9 cellular contexts compared by ENCODE assay signal in the genomic region with DNA sequence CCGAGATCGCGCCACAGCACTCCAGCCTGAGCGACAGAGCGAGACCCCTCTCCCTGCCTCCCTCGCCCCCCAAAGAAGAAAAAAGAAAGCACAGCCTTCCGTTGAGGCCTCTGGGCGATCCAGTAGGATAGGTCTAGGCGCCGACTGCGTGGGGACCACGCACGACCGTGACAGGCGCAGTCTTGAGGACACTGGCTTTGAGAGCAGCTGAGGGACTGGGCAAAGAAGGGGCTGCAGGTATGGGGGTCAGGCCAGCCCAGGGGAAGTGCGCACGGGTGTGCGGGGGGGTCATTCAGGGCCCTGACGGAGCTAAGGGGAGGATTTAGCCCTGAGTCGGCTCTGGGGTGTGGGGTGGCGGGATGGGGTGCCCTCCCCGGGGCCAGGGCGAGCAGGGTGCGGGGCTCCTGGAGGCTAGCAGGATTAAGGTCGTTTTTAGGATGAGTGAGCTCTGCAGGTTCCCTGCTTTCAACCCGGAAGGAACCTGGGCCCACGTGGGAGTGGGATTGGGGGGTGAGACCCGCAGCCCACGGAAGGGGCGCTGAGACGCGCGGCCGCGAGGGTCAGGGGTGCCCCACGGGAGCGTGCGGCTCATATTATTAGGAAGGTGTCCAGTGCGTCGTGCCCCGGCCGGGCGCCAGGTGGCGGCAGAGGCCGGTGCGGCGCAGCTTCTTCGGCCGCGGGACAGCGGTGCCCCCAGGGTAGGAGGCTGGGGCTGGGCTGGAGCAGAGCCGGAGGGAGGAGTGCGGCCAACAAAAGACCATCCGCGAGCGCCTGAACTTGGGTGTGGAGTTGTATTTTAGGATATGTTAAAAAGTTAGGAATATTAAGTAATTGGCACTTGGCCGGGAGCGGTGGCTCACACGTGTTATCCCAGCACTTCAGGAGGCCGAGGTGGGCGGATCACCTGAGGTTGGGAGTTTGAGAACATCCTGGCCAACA. TPM values are rescaled to one million over a fixed set of nuclear protein-coding genes. Genes with fewer than 3 reads are reported as not detected.
DNase-seq lines count a peak whose midpoint lies in the region; ATAC-seq and TF ChIP-seq lines count a peak whose summit lies in the region.
"Had no signal": no experiment of that assay in that cellular context is flagged by ENCODE, and none has a peak within 500 bp of the region (broad histone marks: within the 10 kb centered on the region; RNA-seq: fewer than 3 reads in every experiment).

No MANE protein-coding gene starts in this region.

- H3K27ac ChIP-seq in lower lobe of right lung = no peak overlapping the region

- intact Hi-C loops in activated CD4-positive, alpha-beta T cell treated with anti-CD3 and anti-CD28 coated beads for 36 hours (cut with DNase I, micrococcal nuclease) = loop anchor here (1.0 to 5.0 kb wide), 8 partner anchors 19 to 900 kb away; a partner anchor contains a TSS
- intact Hi-C loops in lower lobe of right lung (cut with DNase I) = no loop called here

- peaks cover 14% of the 10 kb centered on the region for H3K27me3 ChIP-seq in lower lobe of right lung (ENCODE audit: low read depth)

- ATAC-seq in GM18519 (IDR thresholded peaks at IDR 0.05; ENCODE audit: low FRiP score, unreplicated experiment) = peak; percentile 96
- ATAC-seq in HG02943 (IDR thresholded peaks at IDR 0.05; ENCODE audit: low read depth, unreplicated experiment) = peak; percentile 92
- ATAC-seq in activated CD4-positive, alpha-beta T cell treated with anti-CD3 and anti-CD28 coated beads for 36 hours = peak; percentile 82
- ATAC-seq in lower lobe of right lung = peak; percentile 96 to 98
- ATAC-seq in stimulated activated memory B cell treated with anti-CD40 and anti-IgM and Interleukin-4, amounts not matched to agents 10 μg/mL and 1 μg/mL and 100 μg/mL, for 72 hours = peak; percentile 92

- peaks cover 4% of the 10 kb centered on the region for H3K27me3 Mint-ChIP-seq in activated CD4-positive, alpha-beta T cell treated with anti-CD3 and anti-CD28 coated beads for 36 hours
- H3K27me3 Mint-ChIP-seq in stimulated activated memory B cell treated with anti-CD40 and anti-IgM and Interleukin-4, amounts not matched to agents 10 μg/mL and 1 μg/mL and 100 μg/mL, for 72 hours = peaks cover 23% of the 10 kb centered on the region

- CTCF ChIA-PET in activated CD4-positive, alpha-beta T cell treated with anti-CD3 and anti-CD28 coated beads for 36 hours (lab: Charles Lee) = interaction anchor here (0.6 to 4.5 kb wide), 23 partner anchors 10 to 410 kb away, joined by 3 to 62 read pairs (median 6); no protein-coding TSS in a partner anchor

- POLR2A ChIA-PET in activated CD4-positive, alpha-beta T cell treated with anti-CD3 and anti-CD28 coated beads for 36 hours (lab: Charles Lee) = interaction anchor here (0.6 kb wide), 1 partner anchor 22 kb away, joined by 3 read pairs; no protein-coding TSS in a partner anchor

- no peak overlapping the region for H3K27ac Mint-ChIP-seq in activated CD4-positive, alpha-beta T cell treated with anti-CD3 and anti-CD28 coated beads for 36 hours
- no peak overlapping the region for H3K27ac Mint-ChIP-seq in stimulated activated memory B cell treated with anti-CD40 and anti-IgM and Interleukin-4, amounts not matched to agents 10 μg/mL and 1 μg/mL and 100 μg/mL, for 72 hours
- H3K27ac Mint-ChIP-seq: IgD-negative memory B cell had no signal

- H3K4me1 ChIP-seq in lower lobe of right lung = peaks cover 18% of the 10 kb centered on the region

- peaks cover 1% of the 10 kb centered on the region for H3K36me3 Mint-ChIP-seq in activated CD4-positive, alpha-beta T cell treated with anti-CD3 and anti-CD28 coated beads for 36 hours (ENCODE audit: low read depth)
- peaks cover 5% of the 10 kb centered on the region for H3K36me3 Mint-ChIP-seq in stimulated activated memory B cell treated with anti-CD40 and anti-IgM and Interleukin-4, amounts not matched to agents 10 μg/mL and 1 μg/mL and 100 μg/mL, for 72 hours

- H3K4me1 Mint-ChIP-seq in activated CD4-positive, alpha-beta T cell treated with anti-CD3 and anti-CD28 coated beads for 36 hours = peaks cover 13% of the 10 kb centered on the region
- peaks cover 18% of the 10 kb centered on the region for H3K4me1 Mint-ChIP-seq in stimulated activated memory B cell treated with anti-CD40 and anti-IgM and Interleukin-4, amounts not matched to agents 10 μg/mL and 1 μg/mL and 100 μg/mL, for 72 hours

- H3K9me3 Mint-ChIP-seq in activated CD4-positive, alpha-beta T cell treated with anti-CD3 and anti-CD28 coated beads for 36 hours (ENCODE audit: low read depth) = no peaks in the 10 kb centered on the region
- H3K9me3 Mint-ChIP-seq in stimulated activated memory B cell treated with anti-CD40 and anti-IgM and Interleukin-4, amounts not matched to agents 10 μg/mL and 1 μg/mL and 100 μg/mL, for 72 hours = peaks cover 4% of the 10 kb centered on the region

- no peaks in the 10 kb centered on the region for H3K9me3 ChIP-seq in lower lobe of right lung

- DNase-seq in AG09309 (ENCODE audit: low read depth) = no peak
- peak; percentile 16 for DNase-seq in NCI-H2107 (lab: John Stamatoyannopoulos, UW)
- peak; percentile 68 for DNase-seq in activated CD4-positive, alpha-beta T cell treated with anti-CD3 and anti-CD28 coated beads for 36 hours
- peak; percentile 80 for DNase-seq in ecto neural progenitor cell (ENCODE audit: low spot score)
- peak; percentile 75 for DNase-seq in lower lobe of right lung

- peak; percentile 64 for TF ChIP-seq CTCF in AG09309 (IDR thresholded peaks at IDR 0.05; ENCODE audit: control insufficient read depth, insufficient read depth, low read depth, low read length, missing control alignments)
- peak; percentile 92 for TF ChIP-seq CTCF in lower lobe of right lung (IDR thresholded peaks at IDR 0.05)

- peak overlapping the region; percentile 39 for H3K4me3 Mint-ChIP-seq in activated CD4-positive, alpha-beta T cell treated with anti-CD3 and anti-CD28 coated beads for 36 hours
- H3K4me3 Mint-ChIP-seq in stimulated activated memory B cell treated with anti-CD40 and anti-IgM and Interleukin-4, amounts not matched to agents 10 μg/mL and 1 μg/mL and 100 μg/mL, for 72 hours = peak overlapping the region; percentile 56

- H3K36me3 ChIP-seq in lower lobe of right lung = no peaks in the 10 kb centered on the region

- H3K4me3 ChIP-seq in AG09309 (ENCODE audit: control insufficient read depth, low read depth, low read length) (peak overlapping the region; percentile 27), lower lobe of right lung (peak overlapping the region; percentile 39)

RNA-seq across cellular contexts. Expression of a gene that starts 20.5 kb away (rescaled TPM):
- 10 to 100 TPM; 13.7 to 25.7 TPM for total RNA-seq in activated CD4-positive, alpha-beta T cell treated with anti-CD3 and anti-CD28 coated beads for 36 hours
- 18.0 TPM for total RNA-seq in lower lobe of right lung
